In the genomic region with DNA sequence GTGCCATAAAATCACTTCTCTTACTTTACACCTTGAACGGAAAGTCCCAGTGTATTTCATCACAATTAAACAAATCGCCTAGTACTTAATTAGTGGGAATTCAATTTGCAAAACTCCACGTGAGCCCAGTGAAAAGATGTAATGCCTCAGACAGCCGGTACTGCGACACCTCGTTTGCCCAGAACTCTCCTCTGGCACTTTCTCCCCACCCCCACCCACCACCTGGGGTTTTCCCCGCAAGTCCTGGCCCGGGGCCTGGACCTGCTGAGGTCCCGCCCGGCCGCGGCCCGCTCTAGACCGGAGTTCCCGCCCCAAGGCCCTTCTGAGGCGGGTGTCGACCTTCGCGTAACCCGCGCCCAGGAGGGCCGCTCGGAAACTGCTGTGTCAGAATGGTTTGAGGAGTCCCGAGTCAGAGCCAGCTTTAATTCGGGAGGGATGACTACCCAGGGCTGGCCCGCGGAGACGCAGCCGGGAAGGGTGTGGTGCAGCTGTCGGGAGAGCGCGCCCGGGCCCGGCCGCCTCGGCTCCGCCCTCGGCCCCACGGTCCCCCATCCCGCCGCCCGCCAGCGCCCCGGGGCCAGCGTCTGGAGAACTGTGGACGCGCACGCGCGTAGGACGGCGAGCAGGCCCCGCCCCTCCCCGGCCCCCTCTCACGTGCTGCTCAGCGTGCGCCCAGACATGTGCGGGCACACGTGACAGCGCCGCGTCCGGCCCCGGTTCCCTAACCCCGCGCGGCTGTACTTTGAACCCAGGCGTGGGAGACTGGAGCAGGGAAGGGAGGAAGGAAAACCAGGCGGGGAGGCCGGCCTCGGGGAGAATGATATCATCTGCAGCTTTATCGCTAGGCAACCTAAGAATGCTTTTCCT, we compare ENCODE assay signal across 1 cellular context.
TF ChIP-seq lines count a peak whose summit lies in the region.

No MANE protein-coding gene starts in this region.

TF ChIP-seq in K562, 482 proteins besides CTCF, POLR2A, EP300 and RAD21 (continued from another document and continues in another):
- TF ChIP-seq, protein P1, sequence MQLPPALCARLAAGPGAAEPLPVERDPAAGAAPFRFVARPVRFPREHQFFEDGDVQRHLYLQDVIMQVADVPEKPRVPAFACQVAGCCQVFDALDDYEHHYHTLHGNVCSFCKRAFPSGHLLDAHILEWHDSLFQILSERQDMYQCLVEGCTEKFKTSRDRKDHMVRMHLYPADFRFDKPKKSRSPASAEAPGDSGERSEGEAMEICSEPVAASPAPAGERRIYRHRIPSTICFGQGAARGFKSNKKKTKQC (CRISPR knock-in tag; IDR thresholded peaks at IDR 0.05): peak; percentile 48; the same call in 1 of the 2 replicates
- TF ChIP-seq ZNF695 (CRISPR knock-in tag; IDR thresholded peaks at IDR 0.05) (no peak), ERF (CRISPR knock-in tag; IDR thresholded peaks at IDR 0.05) (no peak), ZNF263 (CRISPR knock-in tag; IDR thresholded peaks at IDR 0.05; ENCODE audit: borderline replicate concordance) (peak; percentile 38; the same call in 1 of the 2 replicates), L3MBTL2 (IDR thresholded peaks at IDR 0.05) (peak; percentile 82), RB1 (IDR thresholded peaks at IDR 0.05; ENCODE audit: low read depth) (0 out of 2 replicates have a peak, but pooled peaks have one; percentile 26), HMGN3 (IDR thresholded peaks at IDR 0.05; ENCODE audit: borderline replicate concordance, extremely low read depth, insufficient read length, low read depth, low read length) (peak; percentile 54), NFE2 (IDR thresholded peaks at IDR 0.05; ENCODE audit: low read depth) (peak; percentile 76), FOXJ2 (tag; IDR thresholded peaks at IDR 0.05) (peak; percentile 84; the same call in 1 of the 2 replicates), GABPB1 (CRISPR knock-in tag; IDR thresholded peaks at IDR 0.05) (no peak), TBP (optimal IDR thresholded peaks at IDR 0.05; ENCODE audit: low read depth, low read length) (peak; percentile 34), MAZ (CRISPR knock-in tag; conservative IDR thresholded peaks at IDR 0.05 in 1 of 2, IDR thresholded peaks at IDR 0.05 in 1 of 2) (peak; percentile 78 to 94), GTF2E2 (tag; IDR thresholded peaks at IDR 0.05) (no peak), MTA2 (IDR thresholded peaks at IDR 0.05; ENCODE audit: low read depth) (no peak), EP400 (IDR thresholded peaks at IDR 0.05) (peak; percentile 58; the same call in 1 of the 2 replicates), ZNF76 (CRISPR knock-in tag; IDR thresholded peaks at IDR 0.05; ENCODE audit: borderline replicate concordance) (no peak), TEAD1 (CRISPR knock-in tag; IDR thresholded peaks at IDR 0.05) (peak in 1 of 2 experiments; percentile 69; a peak in 1 of 4 replicates), PTRF (tag; IDR thresholded peaks at IDR 0.05) (no peak), TOE1 (IDR thresholded peaks at IDR 0.05; ENCODE audit: borderline replicate concordance) (peak; percentile 42; the same call in 1 of the 2 replicates), TOE1 (CRISPR knock-in tag; IDR thresholded peaks at IDR 0.05; ENCODE audit: borderline replicate concordance, low read depth) (0 out of 2 replicates have a peak, but pooled peaks have one; percentile 17), GABPB2 (CRISPR knock-in tag; conservative IDR thresholded peaks at IDR 0.05) (no peak), HDAC2 (IDR thresholded peaks at IDR 0.05) (no peak), ZNF23 (CRISPR knock-in tag; IDR thresholded peaks at IDR 0.05) (no peak), NR2C1 (IDR thresholded peaks at IDR 0.05) (no peak; the same call in 1 of the 2 replicates), NR2C1 (tag; IDR thresholded peaks at IDR 0.05) (no peak), DPF2 (IDR thresholded peaks at IDR 0.05) (no peak; the same call in 1 of the 2 replicates), CXXC5 (CRISPR knock-in tag; IDR thresholded peaks at IDR 0.05) (peak; percentile 97), ZBTB1 (CRISPR knock-in tag; IDR thresholded peaks at IDR 0.05; ENCODE audit: borderline replicate concordance, low read depth) (peak; percentile 29; the same call in 1 of the 2 replicates), MAFF (IDR thresholded peaks at IDR 0.05; ENCODE audit: low read length) (peak; percentile 3; the same call in 1 of the 2 replicates), CBX3 (IDR thresholded peaks at IDR 0.05; ENCODE audit: borderline replicate concordance in 1 of 2, low read length in 2 of 2) (peak in 1 of 2 experiments; percentile 48; a peak in 1 of 3 replicates), MECOM (CRISPR knock-in tag; IDR thresholded peaks at IDR 0.05) (no peak)
- TF ChIP-seq, protein P2, sequence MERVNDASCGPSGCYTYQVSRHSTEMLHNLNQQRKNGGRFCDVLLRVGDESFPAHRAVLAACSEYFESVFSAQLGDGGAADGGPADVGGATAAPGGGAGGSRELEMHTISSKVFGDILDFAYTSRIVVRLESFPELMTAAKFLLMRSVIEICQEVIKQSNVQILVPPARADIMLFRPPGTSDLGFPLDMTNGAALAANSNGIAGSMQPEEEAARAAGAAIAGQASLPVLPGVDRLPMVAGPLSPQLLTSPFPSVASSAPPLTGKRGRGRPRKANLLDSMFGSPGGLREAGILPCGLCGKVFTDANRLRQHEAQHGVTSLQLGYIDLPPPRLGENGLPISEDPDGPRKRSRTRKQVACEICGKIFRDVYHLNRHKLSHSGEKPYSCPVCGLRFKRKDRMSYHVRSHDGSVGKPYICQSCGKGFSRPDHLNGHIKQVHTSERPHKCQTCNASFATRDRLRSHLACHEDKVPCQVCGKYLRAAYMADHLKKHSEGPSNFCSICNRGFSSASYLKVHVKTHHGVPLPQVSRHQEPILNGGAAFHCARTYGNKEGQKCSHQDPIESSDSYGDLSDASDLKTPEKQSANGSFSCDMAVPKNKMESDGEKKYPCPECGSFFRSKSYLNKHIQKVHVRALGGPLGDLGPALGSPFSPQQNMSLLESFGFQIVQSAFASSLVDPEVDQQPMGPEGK (CRISPR knock-in tag; IDR thresholded peaks at IDR 0.05; ENCODE audit: borderline replicate concordance): no peak
- TF ChIP-seq, protein P3, sequence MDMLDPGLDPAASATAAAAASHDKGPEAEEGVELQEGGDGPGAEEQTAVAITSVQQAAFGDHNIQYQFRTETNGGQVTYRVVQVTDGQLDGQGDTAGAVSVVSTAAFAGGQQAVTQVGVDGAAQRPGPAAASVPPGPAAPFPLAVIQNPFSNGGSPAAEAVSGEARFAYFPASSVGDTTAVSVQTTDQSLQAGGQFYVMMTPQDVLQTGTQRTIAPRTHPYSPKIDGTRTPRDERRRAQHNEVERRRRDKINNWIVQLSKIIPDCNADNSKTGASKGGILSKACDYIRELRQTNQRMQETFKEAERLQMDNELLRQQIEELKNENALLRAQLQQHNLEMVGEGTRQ (CRISPR knock-in tag; IDR thresholded peaks at IDR 0.05): peak; percentile 93
- TF ChIP-seq, protein P4, sequence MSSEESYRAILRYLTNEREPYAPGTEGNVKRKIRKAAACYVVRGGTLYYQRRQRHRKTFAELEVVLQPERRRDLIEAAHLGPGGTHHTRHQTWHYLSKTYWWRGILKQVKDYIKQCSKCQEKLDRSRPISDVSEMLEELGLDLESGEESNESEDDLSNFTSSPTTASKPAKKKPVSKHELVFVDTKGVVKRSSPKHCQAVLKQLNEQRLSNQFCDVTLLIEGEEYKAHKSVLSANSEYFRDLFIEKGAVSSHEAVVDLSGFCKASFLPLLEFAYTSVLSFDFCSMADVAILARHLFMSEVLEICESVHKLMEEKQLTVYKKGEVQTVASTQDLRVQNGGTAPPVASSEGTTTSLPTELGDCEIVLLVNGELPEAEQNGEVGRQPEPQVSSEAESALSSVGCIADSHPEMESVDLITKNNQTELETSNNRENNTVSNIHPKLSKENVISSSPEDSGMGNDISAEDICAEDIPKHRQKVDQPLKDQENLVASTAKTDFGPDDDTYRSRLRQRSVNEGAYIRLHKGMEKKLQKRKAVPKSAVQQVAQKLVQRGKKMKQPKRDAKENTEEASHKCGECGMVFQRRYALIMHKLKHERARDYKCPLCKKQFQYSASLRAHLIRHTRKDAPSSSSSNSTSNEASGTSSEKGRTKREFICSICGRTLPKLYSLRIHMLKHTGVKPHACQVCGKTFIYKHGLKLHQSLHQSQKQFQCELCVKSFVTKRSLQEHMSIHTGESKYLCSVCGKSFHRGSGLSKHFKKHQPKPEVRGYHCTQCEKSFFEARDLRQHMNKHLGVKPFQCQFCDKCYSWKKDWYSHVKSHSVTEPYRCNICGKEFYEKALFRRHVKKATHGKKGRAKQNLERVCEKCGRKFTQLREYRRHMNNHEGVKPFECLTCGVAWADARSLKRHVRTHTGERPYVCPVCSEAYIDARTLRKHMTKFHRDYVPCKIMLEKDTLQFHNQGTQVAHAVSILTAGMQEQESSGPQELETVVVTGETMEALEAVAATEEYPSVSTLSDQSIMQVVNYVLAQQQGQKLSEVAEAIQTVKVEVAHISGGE (CRISPR knock-in tag; IDR thresholded peaks at IDR 0.05): peak in 1 of 3 experiments; percentile 46; a peak in 1 of 6 replicates
- TF ChIP-seq, protein P5, sequence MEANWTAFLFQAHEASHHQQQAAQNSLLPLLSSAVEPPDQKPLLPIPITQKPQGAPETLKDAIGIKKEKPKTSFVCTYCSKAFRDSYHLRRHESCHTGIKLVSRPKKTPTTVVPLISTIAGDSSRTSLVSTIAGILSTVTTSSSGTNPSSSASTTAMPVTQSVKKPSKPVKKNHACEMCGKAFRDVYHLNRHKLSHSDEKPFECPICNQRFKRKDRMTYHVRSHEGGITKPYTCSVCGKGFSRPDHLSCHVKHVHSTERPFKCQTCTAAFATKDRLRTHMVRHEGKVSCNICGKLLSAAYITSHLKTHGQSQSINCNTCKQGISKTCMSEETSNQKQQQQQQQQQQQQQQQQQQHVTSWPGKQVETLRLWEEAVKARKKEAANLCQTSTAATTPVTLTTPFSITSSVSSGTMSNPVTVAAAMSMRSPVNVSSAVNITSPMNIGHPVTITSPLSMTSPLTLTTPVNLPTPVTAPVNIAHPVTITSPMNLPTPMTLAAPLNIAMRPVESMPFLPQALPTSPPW (CRISPR knock-in tag; IDR thresholded peaks at IDR 0.05): peak; percentile 85
- TF ChIP-seq, protein P6, sequence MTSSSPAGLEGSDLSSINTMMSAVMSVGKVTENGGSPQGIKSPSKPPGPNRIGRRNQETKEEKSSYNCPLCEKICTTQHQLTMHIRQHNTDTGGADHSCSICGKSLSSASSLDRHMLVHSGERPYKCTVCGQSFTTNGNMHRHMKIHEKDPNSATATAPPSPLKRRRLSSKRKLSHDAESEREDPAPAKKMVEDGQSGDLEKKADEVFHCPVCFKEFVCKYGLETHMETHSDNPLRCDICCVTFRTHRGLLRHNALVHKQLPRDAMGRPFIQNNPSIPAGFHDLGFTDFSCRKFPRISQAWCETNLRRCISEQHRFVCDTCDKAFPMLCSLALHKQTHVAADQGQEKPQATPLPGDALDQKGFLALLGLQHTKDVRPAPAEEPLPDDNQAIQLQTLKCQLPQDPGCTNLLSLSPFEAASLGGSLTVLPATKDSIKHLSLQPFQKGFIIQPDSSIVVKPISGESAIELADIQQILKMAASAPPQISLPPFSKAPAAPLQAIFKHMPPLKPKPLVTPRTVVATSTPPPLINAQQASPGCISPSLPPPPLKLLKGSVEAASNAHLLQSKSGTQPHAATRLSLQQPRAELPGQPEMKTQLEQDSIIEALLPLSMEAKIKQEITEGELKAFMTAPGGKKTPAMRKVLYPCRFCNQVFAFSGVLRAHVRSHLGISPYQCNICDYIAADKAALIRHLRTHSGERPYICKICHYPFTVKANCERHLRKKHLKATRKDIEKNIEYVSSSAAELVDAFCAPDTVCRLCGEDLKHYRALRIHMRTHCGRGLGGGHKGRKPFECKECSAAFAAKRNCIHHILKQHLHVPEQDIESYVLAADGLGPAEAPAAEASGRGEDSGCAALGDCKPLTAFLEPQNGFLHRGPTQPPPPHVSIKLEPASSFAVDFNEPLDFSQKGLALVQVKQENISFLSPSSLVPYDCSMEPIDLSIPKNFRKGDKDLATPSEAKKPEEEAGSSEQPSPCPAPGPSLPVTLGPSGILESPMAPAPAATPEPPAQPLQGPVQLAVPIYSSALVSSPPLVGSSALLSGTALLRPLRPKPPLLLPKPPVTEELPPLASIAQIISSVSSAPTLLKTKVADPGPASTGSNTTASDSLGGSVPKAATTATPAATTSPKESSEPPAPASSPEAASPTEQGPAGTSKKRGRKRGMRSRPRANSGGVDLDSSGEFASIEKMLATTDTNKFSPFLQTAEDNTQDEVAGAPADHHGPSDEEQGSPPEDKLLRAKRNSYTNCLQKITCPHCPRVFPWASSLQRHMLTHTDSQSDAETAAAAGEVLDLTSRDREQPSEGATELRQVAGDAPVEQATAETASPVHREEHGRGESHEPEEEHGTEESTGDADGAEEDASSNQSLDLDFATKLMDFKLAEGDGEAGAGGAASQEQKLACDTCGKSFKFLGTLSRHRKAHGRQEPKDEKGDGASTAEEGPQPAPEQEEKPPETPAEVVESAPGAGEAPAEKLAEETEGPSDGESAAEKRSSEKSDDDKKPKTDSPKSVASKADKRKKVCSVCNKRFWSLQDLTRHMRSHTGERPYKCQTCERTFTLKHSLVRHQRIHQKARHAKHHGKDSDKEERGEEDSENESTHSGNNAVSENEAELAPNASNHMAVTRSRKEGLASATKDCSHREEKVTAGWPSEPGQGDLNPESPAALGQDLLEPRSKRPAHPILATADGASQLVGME (CRISPR knock-in tag; IDR thresholded peaks at IDR 0.05): no peak
- TF ChIP-seq, protein P7, sequence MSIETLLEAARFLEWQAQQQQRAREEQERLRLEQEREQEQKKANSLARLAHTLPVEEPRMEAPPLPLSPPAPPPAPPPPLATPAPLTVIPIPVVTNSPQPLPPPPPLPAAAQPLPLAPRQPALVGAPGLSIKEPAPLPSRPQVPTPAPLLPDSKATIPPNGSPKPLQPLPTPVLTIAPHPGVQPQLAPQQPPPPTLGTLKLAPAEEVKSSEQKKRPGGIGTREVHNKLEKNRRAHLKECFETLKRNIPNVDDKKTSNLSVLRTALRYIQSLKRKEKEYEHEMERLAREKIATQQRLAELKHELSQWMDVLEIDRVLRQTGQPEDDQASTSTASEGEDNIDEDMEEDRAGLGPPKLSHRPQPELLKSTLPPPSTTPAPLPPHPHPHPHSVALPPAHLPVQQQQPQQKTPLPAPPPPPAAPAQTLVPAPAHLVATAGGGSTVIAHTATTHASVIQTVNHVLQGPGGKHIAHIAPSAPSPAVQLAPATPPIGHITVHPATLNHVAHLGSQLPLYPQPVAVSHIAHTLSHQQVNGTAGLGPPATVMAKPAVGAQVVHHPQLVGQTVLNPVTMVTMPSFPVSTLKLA (conservative IDR thresholded peaks at IDR 0.05): peak; percentile 99
